In the genomic region with DNA sequence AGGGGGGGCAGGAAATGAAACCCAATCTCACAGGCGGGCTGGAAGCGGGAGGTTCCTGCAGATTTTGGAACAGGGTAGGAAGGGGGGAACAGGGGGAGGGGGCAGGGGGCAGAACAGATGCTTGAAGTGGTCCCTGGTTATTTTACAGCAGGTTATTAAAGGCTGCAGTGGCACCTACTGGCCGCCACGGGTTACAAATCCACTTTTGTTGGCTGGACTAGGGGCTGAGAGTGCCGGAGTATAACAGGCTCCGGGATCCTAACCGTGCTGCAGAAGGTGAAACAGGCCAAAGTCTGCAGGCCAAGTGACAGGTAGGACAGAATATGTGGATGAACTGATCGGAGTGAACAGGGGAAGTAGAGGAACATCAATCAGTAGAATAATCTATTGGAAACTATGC, we compare ENCODE assay signal across 9 cellular contexts. TPM values are rescaled to one million over a fixed set of nuclear protein-coding genes. Genes with fewer than 3 reads are reported as not detected.
DNase-seq lines count a peak whose midpoint lies in the region; ATAC-seq and TF ChIP-seq lines count a peak whose summit lies in the region.
"Had no signal": no experiment of that assay in that cellular context is flagged by ENCODE, and none has a peak within 500 bp of the region (broad histone marks: within the 10 kb centered on the region; RNA-seq: fewer than 3 reads in every experiment).

No MANE protein-coding gene starts in this region.

- no peaks in the 10 kb centered on the region for H3F3A ChIP-seq in smooth muscle cell (ENCODE audit: low read depth)

- H3K27ac Mint-ChIP-seq in activated CD4-positive, alpha-beta T cell treated with anti-CD3 and anti-CD28 coated beads for 36 hours = no peak overlapping the region
- H3K27ac Mint-ChIP-seq in activated CD4-positive, alpha-beta T cell treated with anti-CD3 and anti-CD28 coated beads, Interleukin-2, amount 10 ng/mL, durations not matched to agents 7 days and 5 days = no peak overlapping the region

- CTCF ChIA-PET in activated CD4-positive, alpha-beta T cell treated with anti-CD3 and anti-CD28 coated beads for 36 hours (lab: Charles Lee) = interaction anchor here (0.6 to 3.0 kb wide), 4 partner anchors 63 to 1141 kb away, joined by 3 to 20 read pairs (median 6); no protein-coding TSS in a partner anchor
- CTCF ChIA-PET in activated CD4-positive, alpha-beta T cell treated with anti-CD3 and anti-CD28 coated beads, Interleukin-2, amount 10 ng/mL, durations not matched to agents 7 days and 5 days (lab: Charles Lee) = interaction anchor here (0.6 to 2.2 kb wide), 4 partner anchors 9 to 256 kb away, joined by 3 to 13 read pairs (median 6); no protein-coding TSS in a partner anchor
- CTCF ChIA-PET in HEK293T (lab: Yijun Ruan, JAX) = interaction anchor here (0.7 to 3.0 kb wide), 5 partner anchors 9 to 74 kb away, joined by 3 to 24 read pairs (median 13); no protein-coding TSS in a partner anchor

- H3K9ac ChIP-seq in smooth muscle cell (ENCODE audit: low read depth) = no peak overlapping the region

- peak; percentile 48 for TF ChIP-seq CTCF in fibroblast of mammary gland (conservative IDR thresholded peaks at IDR 0.05; ENCODE audit: control insufficient read depth, insufficient read depth, low read depth, low read length)
- peak; percentile 37 for TF ChIP-seq CTCF in smooth muscle cell (IDR thresholded peaks at IDR 0.05; ENCODE audit: borderline replicate concordance, insufficient read depth, poor library complexity, severe bottlenecking)

- 18% methylated on average over 8 of the region's 8 CpGs for WGBS in smooth muscle cell (ENCODE audit: low lambda C conversion rate)

- no peaks in the 10 kb centered on the region for H4K20me1 ChIP-seq in smooth muscle cell (ENCODE audit: low read depth)

- DNase-seq in activated CD4-positive, alpha-beta T cell treated with anti-CD3 and anti-CD28 coated beads for 36 hours = peak; percentile 52
- no peak for DNase-seq in activated CD4-positive, alpha-beta T cell treated with anti-CD3 and anti-CD28 coated beads, Interleukin-2, amount 10 ng/mL, durations not matched to agents 7 days and 5 days
- DNase-seq in HEK293T (ENCODE audit: extremely low spot score) (peak; percentile 66), RPMI7951 (ENCODE audit: low read depth) (peak; percentile 40), fibroblast of mammary gland (ENCODE audit: low read depth) (peak; percentile 33), smooth muscle cell (lab: John Stamatoyannopoulos, UW; ENCODE audit: unreplicated experiment) (no peak), NCI-H2107 treated with DMSO at 0.1 percent for 48 hours (lab: John Stamatoyannopoulos, UW; ENCODE audit: unreplicated experiment) (no peak), KG1 (lab: John Stamatoyannopoulos, UW) (no peak)

- POLR2A ChIA-PET in activated CD4-positive, alpha-beta T cell treated with anti-CD3 and anti-CD28 coated beads for 36 hours (lab: Charles Lee) = no interaction called here
- POLR2A ChIA-PET in activated CD4-positive, alpha-beta T cell treated with anti-CD3 and anti-CD28 coated beads, Interleukin-2, amount 10 ng/mL, durations not matched to agents 7 days and 5 days (lab: Charles Lee) = no interaction called here
- POLR2A ChIA-PET in HEK293T (lab: Yijun Ruan, JAX) = interaction anchor here (2.1 to 3.0 kb wide), 2 partner anchors 8 to 29 kb away, joined by 9 to 23 read pairs; no protein-coding TSS in a partner anchor

- H3K4me1 ChIP-seq in smooth muscle cell (ENCODE audit: low read depth) = peaks cover 25% of the 10 kb centered on the region

- no peaks in the 10 kb centered on the region for H3K36me3 ChIP-seq in smooth muscle cell (ENCODE audit: low read depth)

- H3K27me3 ChIP-seq in smooth muscle cell (ENCODE audit: low read depth) = peaks cover 100% of the 10 kb centered on the region

- no peaks in the 10 kb centered on the region for H3K9me3 Mint-ChIP-seq in activated CD4-positive, alpha-beta T cell treated with anti-CD3 and anti-CD28 coated beads for 36 hours (ENCODE audit: low read depth)
- H3K9me3 Mint-ChIP-seq in activated CD4-positive, alpha-beta T cell treated with anti-CD3 and anti-CD28 coated beads, Interleukin-2, amount 10 ng/mL, durations not matched to agents 7 days and 5 days = no peaks in the 10 kb centered on the region

- H3K4me3 ChIP-seq in fibroblast of mammary gland (ENCODE audit: control insufficient read depth, low read depth, low read length) (no peak overlapping the region), smooth muscle cell (no peak overlapping the region)

- peaks cover 31% of the 10 kb centered on the region for H3K4me1 Mint-ChIP-seq in activated CD4-positive, alpha-beta T cell treated with anti-CD3 and anti-CD28 coated beads for 36 hours
- peaks cover 18% of the 10 kb centered on the region for H3K4me1 Mint-ChIP-seq in activated CD4-positive, alpha-beta T cell treated with anti-CD3 and anti-CD28 coated beads, Interleukin-2, amount 10 ng/mL, durations not matched to agents 7 days and 5 days

- H2AFZ ChIP-seq in smooth muscle cell (ENCODE audit: low read depth) = no peak overlapping the region

- no peak overlapping the region for H3K4me2 ChIP-seq in smooth muscle cell

- ATAC-seq in activated CD4-positive, alpha-beta T cell treated with anti-CD3 and anti-CD28 coated beads for 36 hours = no peak

- no peaks in the 10 kb centered on the region for H3K79me2 ChIP-seq in smooth muscle cell (ENCODE audit: low read depth)

- peaks cover 80% of the 10 kb centered on the region for H3K27me3 Mint-ChIP-seq in activated CD4-positive, alpha-beta T cell treated with anti-CD3 and anti-CD28 coated beads for 36 hours
- peaks cover 95% of the 10 kb centered on the region for H3K27me3 Mint-ChIP-seq in activated CD4-positive, alpha-beta T cell treated with anti-CD3 and anti-CD28 coated beads, Interleukin-2, amount 10 ng/mL, durations not matched to agents 7 days and 5 days

- H3K36me3 Mint-ChIP-seq in activated CD4-positive, alpha-beta T cell treated with anti-CD3 and anti-CD28 coated beads for 36 hours (ENCODE audit: low read depth) = no peaks in the 10 kb centered on the region
- H3K36me3 Mint-ChIP-seq in activated CD4-positive, alpha-beta T cell treated with anti-CD3 and anti-CD28 coated beads, Interleukin-2, amount 10 ng/mL, durations not matched to agents 7 days and 5 days (ENCODE audit: low read depth) = no peaks in the 10 kb centered on the region

- H3K4me3 Mint-ChIP-seq in activated CD4-positive, alpha-beta T cell treated with anti-CD3 and anti-CD28 coated beads for 36 hours = no peak overlapping the region
- no peak overlapping the region for H3K4me3 Mint-ChIP-seq in activated CD4-positive, alpha-beta T cell treated with anti-CD3 and anti-CD28 coated beads, Interleukin-2, amount 10 ng/mL, durations not matched to agents 7 days and 5 days

- intact Hi-C loops in activated CD4-positive, alpha-beta T cell treated with anti-CD3 and anti-CD28 coated beads for 36 hours (cut with DNase I, micrococcal nuclease) = loop anchor here (1.0 to 10.0 kb wide), 4 partner anchors 30 to 453 kb away; no protein-coding TSS in a partner anchor

- H3K9me3 ChIP-seq in smooth muscle cell (replicated peaks; ENCODE audit: low read depth) = no peaks in the 10 kb centered on the region

- H3K27ac ChIP-seq in smooth muscle cell (ENCODE audit: low read depth) = no peak overlapping the region

TF ChIP-seq in HEK293T, 16 proteins besides CTCF, POLR2A, EP300 and RAD21:
- TF ChIP-seq ELF4 (IDR thresholded peaks at IDR 0.05) (no peak), ARNT (IDR thresholded peaks at IDR 0.05) (no peak), LEF1 (IDR thresholded peaks at IDR 0.05; ENCODE audit: borderline replicate concordance) (no peak), FOXA1 (IDR thresholded peaks at IDR 0.05) (no peak), SUZ12 (IDR thresholded peaks at IDR 0.05) (no peak), FOXK2 (IDR thresholded peaks at IDR 0.05) (no peak), FOXM1 (IDR thresholded peaks at IDR 0.05; ENCODE audit: borderline replicate concordance) (no peak), CTBP1 (IDR thresholded peaks at IDR 0.05; ENCODE audit: borderline replicate concordance) (no peak), SP1 (IDR thresholded peaks at IDR 0.05) (no peak), HDGF (IDR thresholded peaks at IDR 0.05; ENCODE audit: borderline replicate concordance) (no peak), L3MBTL2 (conservative IDR thresholded peaks at IDR 0.05) (no peak), BHLHE40 (IDR thresholded peaks at IDR 0.05; ENCODE audit: borderline replicate concordance) (no peak)
- TF ChIP-seq, protein P1, sequence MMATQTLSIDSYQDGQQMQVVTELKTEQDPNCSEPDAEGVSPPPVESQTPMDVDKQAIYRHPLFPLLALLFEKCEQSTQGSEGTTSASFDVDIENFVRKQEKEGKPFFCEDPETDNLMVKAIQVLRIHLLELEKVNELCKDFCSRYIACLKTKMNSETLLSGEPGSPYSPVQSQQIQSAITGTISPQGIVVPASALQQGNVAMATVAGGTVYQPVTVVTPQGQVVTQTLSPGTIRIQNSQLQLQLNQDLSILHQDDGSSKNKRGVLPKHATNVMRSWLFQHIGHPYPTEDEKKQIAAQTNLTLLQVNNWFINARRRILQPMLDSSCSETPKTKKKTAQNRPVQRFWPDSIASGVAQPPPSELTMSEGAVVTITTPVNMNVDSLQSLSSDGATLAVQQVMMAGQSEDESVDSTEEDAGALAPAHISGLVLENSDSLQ (IDR thresholded peaks at IDR 0.05) = no peak

RNA-seq across cellular contexts. Expression of a gene that starts 2.5 kb away (rescaled TPM):
- 10 to 100 TPM; 21.9 to 26.1 TPM for total RNA-seq in activated CD4-positive, alpha-beta T cell treated with anti-CD3 and anti-CD28 coated beads for 36 hours
- 10 to 100 TPM; 12.0 to 12.1 TPM for total RNA-seq in activated CD4-positive, alpha-beta T cell treated with anti-CD3 and anti-CD28 coated beads, Interleukin-2, amount 10 ng/mL, durations not matched to agents 7 days and 5 days
- total RNA-seq in RPMI7951 (2014; rRNA removed; shearing (Covaris generic)) = 20.3 and 21.7 TPM in 2 replicates
- 8.9 and 10.4 TPM in 2 replicates for total RNA-seq in smooth muscle cell
- polyA plus RNA-seq in smooth muscle cell = 10.8 and 12.8 TPM in 2 replicates

RNA-seq across cellular contexts. Expression of a gene that starts 30.0 kb away (rescaled TPM):
- total RNA-seq in activated CD4-positive, alpha-beta T cell treated with anti-CD3 and anti-CD28 coated beads for 36 hours = not detected
- total RNA-seq in activated CD4-positive, alpha-beta T cell treated with anti-CD3 and anti-CD28 coated beads, Interleukin-2, amount 10 ng/mL, durations not matched to agents 7 days and 5 days = not detected
- total RNA-seq in RPMI7951 (2014; rRNA removed; shearing (Covaris generic)) = 8.9 and 9.6 TPM in 2 replicates
- not detected in 2 replicates for total RNA-seq in smooth muscle cell
- 0.06 and 0.40 TPM in 2 replicates for polyA plus RNA-seq in smooth muscle cell

RNA-seq across cellular contexts. Expression of a gene that starts 51.4 kb away (rescaled TPM):
- total RNA-seq in activated CD4-positive, alpha-beta T cell treated with anti-CD3 and anti-CD28 coated beads for 36 hours = not detected
- not detected for total RNA-seq in activated CD4-positive, alpha-beta T cell treated with anti-CD3 and anti-CD28 coated beads, Interleukin-2, amount 10 ng/mL, durations not matched to agents 7 days and 5 days
- total RNA-seq in RPMI7951 (2014; rRNA removed; shearing (Covaris generic)) = not detected in 2 replicates
- total RNA-seq in smooth muscle cell = not detected in 2 replicates
- not detected in 2 replicates for polyA plus RNA-seq in smooth muscle cell
- total RNA-seq: pulmonary artery endothelial cell had no signal

Comparison
In these comparisons a context has a peak if more than half of its experiments do, and no peak if none do; other contexts are left out.
1. DNase-seq: peak in activated CD4-positive, alpha-beta T cell treated with anti-CD3 and anti-CD28 coated beads for 36 hours (single experiment), HEK293T (single experiment), RPMI7951 (single experiment) and fibroblast of mammary gland (single experiment); none in activated CD4-positive, alpha-beta T cell treated with anti-CD3 and anti-CD28 coated beads, Interleukin-2, amount 10 ng/mL, durations not matched to agents 7 days and 5 days (single experiment), smooth muscle cell (single experiment), NCI-H2107 treated with DMSO at 0.1 percent for 48 hours (single experiment) and KG1 (single experiment).